ENCODE assay signal across 9 cellular contexts in the genomic region with DNA sequence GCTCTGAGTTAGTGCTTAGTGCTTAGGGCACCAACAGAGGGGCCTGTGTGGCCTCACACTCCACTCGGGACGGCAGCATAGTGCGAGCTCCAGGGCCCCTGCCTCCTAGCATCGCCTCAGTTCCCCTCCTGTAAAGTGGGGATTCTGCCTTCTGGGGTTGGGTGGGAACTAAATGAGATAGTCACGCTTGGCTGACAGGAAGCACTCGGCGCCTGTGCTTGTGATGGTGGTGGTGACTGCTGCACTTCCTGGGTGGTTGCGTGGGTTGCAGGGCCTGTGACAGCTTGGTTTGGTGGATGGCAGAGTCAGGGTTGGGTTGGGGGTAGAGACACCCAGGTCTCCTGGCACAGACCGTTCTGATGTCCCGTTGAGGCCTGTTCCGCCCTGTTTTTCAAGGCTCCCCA. TPM values are rescaled to one million over a fixed set of nuclear protein-coding genes. Genes with fewer than 3 reads are reported as not detected.
A peak's percentile ranks its signal among the peaks of the same experiment; 100 is the strongest.
DNase-seq lines count a peak whose midpoint lies in the region; ATAC-seq and TF ChIP-seq lines count a peak whose summit lies in the region.
"Had no signal": no experiment of that assay in that cellular context is flagged by ENCODE, and none has a peak within 500 bp of the region (broad histone marks: within the 10 kb centered on the region; RNA-seq: fewer than 3 reads in every experiment).

No MANE protein-coding gene starts in this region.

- H3K27me3 ChIP-seq in GM06990 (replicated peaks; ENCODE audit: control insufficient read depth, insufficient read depth, low read length) = no peaks in the 10 kb centered on the region
- H3K27me3 ChIP-seq in psoas muscle (ENCODE audit: insufficient read depth in 3 of 3, low read length in 2 of 3) = no peaks in the 10 kb centered on the region
- no peaks in the 10 kb centered on the region for H3K27me3 ChIP-seq in SJCRH30

- peak overlapping the region; percentile 42 for H3K4me3 ChIP-seq in GM06990 (replicated peaks; ENCODE audit: low read depth, low read length)
- no peak overlapping the region for H3K4me3 ChIP-seq in psoas muscle
- no peak overlapping the region for H3K4me3 ChIP-seq in SJCRH30
- no peak overlapping the region for H3K4me3 ChIP-seq in foreskin fibroblast (ENCODE audit: low read depth in 1 of 2, low read length in 2 of 2)

- no peaks in the 10 kb centered on the region for H3K9me3 ChIP-seq in psoas muscle
- H3K9me3 ChIP-seq in SJCRH30 (replicated peaks) = no peaks in the 10 kb centered on the region

- H3K4me1 Mint-ChIP-seq in activated T-cell treated with anti-CD3 and anti-CD28 coated beads, Interleukin-2, amount 50 U/mL, for 4 hours (ENCODE audit: low read depth) = peaks cover 93% of the 10 kb centered on the region
- H3K4me1 Mint-ChIP-seq in CD14-positive monocyte = peaks cover 18% of the 10 kb centered on the region

- DNase-seq in GM06990 (ENCODE audit: extremely low read depth, insufficient read length) (peak; percentile 71), psoas muscle (peak in 1 of 2 donors; percentile 61), SJCRH30 (no peak), foreskin fibroblast (no peak), NAMALWA (ENCODE audit: low spot score) (no peak), CD14-positive monocyte (ENCODE audit: low spot score) (no peak)
- peak; percentile 83 for DNase-seq in activated T-cell treated with anti-CD3 and anti-CD28 coated beads, Interleukin-2, amount 50 U/mL, for 4 hours

- no peak for TF ChIP-seq CTCF in GM06990 (IDR thresholded peaks at IDR 0.05; ENCODE audit: insufficient read depth, low read length, poor library complexity, severe bottlenecking)
- no peak for TF ChIP-seq CTCF in psoas muscle (IDR thresholded peaks at IDR 0.05)
- TF ChIP-seq CTCF in foreskin fibroblast (IDR thresholded peaks at IDR 0.05; ENCODE audit: low read depth, low read length) = no peak
- TF ChIP-seq CTCF in CD14-positive monocyte (IDR thresholded peaks at IDR 0.05) = no peak

- H3K27ac ChIP-seq in psoas muscle = peak overlapping the region; percentile 86
- H3K27ac ChIP-seq in SJCRH30 = no peak overlapping the region

- WGBS in psoas muscle, 3 donors = 73 to 85% (median 75%) methylated on average over 11 of the region's 11 CpGs

- no peaks in the 10 kb centered on the region for H3K9me3 Mint-ChIP-seq in activated T-cell treated with anti-CD3 and anti-CD28 coated beads, Interleukin-2, amount 50 U/mL, for 4 hours
- H3K9me3 Mint-ChIP-seq in CD14-positive monocyte = peaks cover 0 to 2% (median 0%) of the 10 kb centered on the region in 7 donors
- H3K9me3 Mint-ChIP-seq: brain had no signal

- peaks cover 23% of the 10 kb centered on the region for H3K36me3 Mint-ChIP-seq in activated T-cell treated with anti-CD3 and anti-CD28 coated beads, Interleukin-2, amount 50 U/mL, for 4 hours (ENCODE audit: insufficient read depth)
- no peaks in the 10 kb centered on the region for H3K36me3 Mint-ChIP-seq in CD14-positive monocyte
- H3K36me3 Mint-ChIP-seq: brain had no signal

- ATAC-seq in HG03097 (IDR thresholded peaks at IDR 0.05; ENCODE audit: low FRiP score, unreplicated experiment) = peak; percentile 41
- peak; percentile 84 to 86 for ATAC-seq in activated T-cell treated with anti-CD3 and anti-CD28 coated beads, Interleukin-2, amount 50 U/mL, for 4 hours
- no peak for ATAC-seq in psoas muscle

- intact Hi-C loops in psoas muscle (cut with DNase I) = loop anchor here in 1 of 2 donors (1.0 kb wide), 1 partner anchor 42 kb away; a partner anchor contains a TSS
- intact Hi-C loops in CD14-positive monocyte (cut with micrococcal nuclease) = no loop called here

- H3K36me3 ChIP-seq in GM06990 (ENCODE audit: control insufficient read depth, insufficient read depth, low read length) (peaks cover 29% of the 10 kb centered on the region), psoas muscle (ENCODE audit: insufficient read depth in 1 of 2, low read depth in 1 of 2) (peaks cover 12 to 23% of the 10 kb centered on the region in 2 donors), SJCRH30 (no peaks in the 10 kb centered on the region)

- H3K4me1 ChIP-seq in psoas muscle = peaks cover 92% of the 10 kb centered on the region
- H3K4me1 ChIP-seq in SJCRH30 = no peaks in the 10 kb centered on the region

- H3K4me3 Mint-ChIP-seq in activated T-cell treated with anti-CD3 and anti-CD28 coated beads, Interleukin-2, amount 50 U/mL, for 4 hours = peak overlapping the region; percentile 71
- peak overlapping the region in 1 of 2 donors; percentile 43 for H3K4me3 Mint-ChIP-seq in CD14-positive monocyte

- H3K27ac Mint-ChIP-seq in CD14-positive monocyte = peak overlapping the region in 3 of 7 donors; percentile 12 to 81 (median 39)
- H3K27ac Mint-ChIP-seq: brain had no signal

- H3K27me3 Mint-ChIP-seq in activated T-cell treated with anti-CD3 and anti-CD28 coated beads, Interleukin-2, amount 50 U/mL, for 4 hours (ENCODE audit: low read depth) = no peaks in the 10 kb centered on the region
- H3K27me3 Mint-ChIP-seq in CD14-positive monocyte (ENCODE audit: low read depth in 3 of 3) = peaks cover 2 to 5% (median 3%) of the 10 kb centered on the region in 3 donors
- H3K27me3 Mint-ChIP-seq: brain had no signal

RNA-seq across cellular contexts. Expression of a gene that starts 7.7 kb away (rescaled TPM):
- 10 to 100 TPM; 16.2 to 20.1 (median 18.4) TPM for total RNA-seq in activated T-cell treated with anti-CD3 and anti-CD28 coated beads, Interleukin-2, amount 50 U/mL, for 4 hours
- total RNA-seq in psoas muscle = 100 to 1,000 TPM in 1 of 4 donors, 10 to 100 TPM in 2, 1 to 10 TPM in 1; 5.1 to 119 (median 44.0) TPM
- polyA plus RNA-seq in psoas muscle (10 to 100 TPM; 60.2 to 77.0 (median 73.8) TPM), CD14-positive monocyte (under 1 TPM; 0.11 to 0.26 TPM)
- 1.7 and 2.0 TPM in 2 replicates for total RNA-seq in SJCRH30 (2014; rRNA removed; shearing (Covaris generic))

RNA-seq across cellular contexts. Expression of a gene that starts 42.1 kb away (rescaled TPM):
- total RNA-seq in activated T-cell treated with anti-CD3 and anti-CD28 coated beads, Interleukin-2, amount 50 U/mL, for 4 hours = 10 to 100 TPM; 39.3 to 45.7 (median 41.0) TPM
- 10 to 100 TPM; 37.5 to 93.3 (median 55.6) TPM for total RNA-seq in psoas muscle
- polyA plus RNA-seq in psoas muscle = 100 to 1,000 TPM in 1 of 3 donors, 10 to 100 TPM in 2; 46.8 to 142 (median 68.4) TPM
- 26.4 and 28.4 TPM in 2 replicates for total RNA-seq in SJCRH30 (2014; rRNA removed; shearing (Covaris generic))
- polyA plus RNA-seq in CD14-positive monocyte = 1 to 10 TPM; 6.0 to 8.0 TPM

Comparison
In these comparisons a context has a peak if more than half of its experiments do, and no peak if none do; other contexts are left out.
1. DNase-seq: peak in GM06990 (single experiment) and activated T-cell treated with anti-CD3 and anti-CD28 coated beads, Interleukin-2, amount 50 U/mL, for 4 hours (single experiment); none in SJCRH30 (0 of 2), foreskin fibroblast (0 of 2), NAMALWA (single experiment) and CD14-positive monocyte (single experiment).
2. ATAC-seq: peak in HG03097 (single experiment) and activated T-cell treated with anti-CD3 and anti-CD28 coated beads, Interleukin-2, amount 50 U/mL, for 4 hours (2 of 2); none in psoas muscle (0 of 4).